In the genomic region with DNA sequence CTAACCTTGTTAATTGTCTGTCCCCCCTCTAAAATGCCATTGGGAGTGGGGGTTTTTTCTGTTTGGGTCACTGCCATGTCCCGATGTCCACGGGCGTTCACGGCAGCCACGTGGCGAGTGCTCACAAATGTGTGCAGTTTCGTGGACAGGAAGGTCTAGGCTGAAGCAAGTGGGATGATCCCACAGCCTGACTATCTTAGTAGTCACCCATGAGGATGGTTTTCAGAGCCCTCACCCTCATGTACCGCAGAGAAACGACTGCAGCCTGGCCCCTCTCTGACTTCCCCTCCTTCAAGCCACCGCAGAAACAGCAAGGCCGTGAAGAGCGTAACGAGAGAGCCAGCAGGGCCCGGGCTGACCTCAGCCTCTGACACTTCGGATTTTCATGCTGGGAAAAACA, we compare ENCODE assay signal across 1 cellular context.
TF ChIP-seq lines count a peak whose summit lies in the region.

No MANE protein-coding gene starts in this region.

TF ChIP-seq in K562, 482 proteins besides CTCF, POLR2A, EP300 and RAD21:
- TF ChIP-seq ZC3H8 (IDR thresholded peaks at IDR 0.05), result no peak
- TF ChIP-seq USF2 (CRISPR knock-in tag; IDR thresholded peaks at IDR 0.05), result no peak
- no peak for TF ChIP-seq MCM5 (IDR thresholded peaks at IDR 0.05; ENCODE audit: low read depth)
- no peak for TF ChIP-seq HNRNPUL1 (IDR thresholded peaks at IDR 0.05; ENCODE audit: low read length)
- TF ChIP-seq RBM15 (IDR thresholded peaks at IDR 0.05; ENCODE audit: insufficient read depth, low read length), result no peak
- TF ChIP-seq RAD51 (IDR thresholded peaks at IDR 0.05; ENCODE audit: borderline replicate concordance, low read depth), result no peak
- TF ChIP-seq, protein P1, sequence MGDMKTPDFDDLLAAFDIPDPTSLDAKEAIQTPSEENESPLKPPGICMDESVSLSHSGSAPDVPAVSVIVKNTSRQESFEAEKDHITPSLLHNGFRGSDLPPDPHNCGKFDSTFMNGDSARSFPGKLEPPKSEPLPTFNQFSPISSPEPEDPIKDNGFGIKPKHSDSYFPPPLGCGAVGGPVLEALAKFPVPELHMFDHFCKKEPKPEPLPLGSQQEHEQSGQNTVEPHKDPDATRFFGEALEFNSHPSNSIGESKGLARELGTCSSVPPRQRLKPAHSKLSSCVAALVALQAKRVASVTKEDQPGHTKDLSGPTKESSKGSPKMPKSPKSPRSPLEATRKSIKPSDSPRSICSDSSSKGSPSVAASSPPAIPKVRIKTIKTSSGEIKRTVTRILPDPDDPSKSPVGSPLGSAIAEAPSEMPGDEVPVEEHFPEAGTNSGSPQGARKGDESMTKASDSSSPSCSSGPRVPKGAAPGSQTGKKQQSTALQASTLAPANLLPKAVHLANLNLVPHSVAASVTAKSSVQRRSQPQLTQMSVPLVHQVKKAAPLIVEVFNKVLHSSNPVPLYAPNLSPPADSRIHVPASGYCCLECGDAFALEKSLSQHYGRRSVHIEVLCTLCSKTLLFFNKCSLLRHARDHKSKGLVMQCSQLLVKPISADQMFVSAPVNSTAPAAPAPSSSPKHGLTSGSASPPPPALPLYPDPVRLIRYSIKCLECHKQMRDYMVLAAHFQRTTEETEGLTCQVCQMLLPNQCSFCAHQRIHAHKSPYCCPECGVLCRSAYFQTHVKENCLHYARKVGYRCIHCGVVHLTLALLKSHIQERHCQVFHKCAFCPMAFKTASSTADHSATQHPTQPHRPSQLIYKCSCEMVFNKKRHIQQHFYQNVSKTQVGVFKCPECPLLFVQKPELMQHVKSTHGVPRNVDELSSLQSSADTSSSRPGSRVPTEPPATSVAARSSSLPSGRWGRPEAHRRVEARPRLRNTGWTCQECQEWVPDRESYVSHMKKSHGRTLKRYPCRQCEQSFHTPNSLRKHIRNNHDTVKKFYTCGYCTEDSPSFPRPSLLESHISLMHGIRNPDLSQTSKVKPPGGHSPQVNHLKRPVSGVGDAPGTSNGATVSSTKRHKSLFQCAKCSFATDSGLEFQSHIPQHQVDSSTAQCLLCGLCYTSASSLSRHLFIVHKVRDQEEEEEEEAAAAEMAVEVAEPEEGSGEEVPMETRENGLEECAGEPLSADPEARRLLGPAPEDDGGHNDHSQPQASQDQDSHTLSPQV (IDR thresholded peaks at IDR 0.05), result no peak
- no peak for TF ChIP-seq KAT7 (CRISPR knock-in tag; IDR thresholded peaks at IDR 0.05; ENCODE audit: borderline replicate concordance)
- TF ChIP-seq, protein P2, sequence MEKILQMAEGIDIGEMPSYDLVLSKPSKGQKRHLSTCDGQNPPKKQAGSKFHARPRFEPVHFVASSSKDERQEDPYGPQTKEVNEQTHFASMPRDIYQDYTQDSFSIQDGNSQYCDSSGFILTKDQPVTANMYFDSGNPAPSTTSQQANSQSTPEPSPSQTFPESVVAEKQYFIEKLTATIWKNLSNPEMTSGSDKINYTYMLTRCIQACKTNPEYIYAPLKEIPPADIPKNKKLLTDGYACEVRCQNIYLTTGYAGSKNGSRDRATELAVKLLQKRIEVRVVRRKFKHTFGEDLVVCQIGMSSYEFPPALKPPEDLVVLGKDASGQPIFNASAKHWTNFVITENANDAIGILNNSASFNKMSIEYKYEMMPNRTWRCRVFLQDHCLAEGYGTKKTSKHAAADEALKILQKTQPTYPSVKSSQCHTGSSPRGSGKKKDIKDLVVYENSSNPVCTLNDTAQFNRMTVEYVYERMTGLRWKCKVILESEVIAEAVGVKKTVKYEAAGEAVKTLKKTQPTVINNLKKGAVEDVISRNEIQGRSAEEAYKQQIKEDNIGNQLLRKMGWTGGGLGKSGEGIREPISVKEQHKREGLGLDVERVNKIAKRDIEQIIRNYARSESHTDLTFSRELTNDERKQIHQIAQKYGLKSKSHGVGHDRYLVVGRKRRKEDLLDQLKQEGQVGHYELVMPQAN (IDR thresholded peaks at IDR 0.05; ENCODE audit: borderline replicate concordance), result no peak
- no peak for TF ChIP-seq KLF16 (IDR thresholded peaks at IDR 0.05)
- no peak for TF ChIP-seq HLTF (IDR thresholded peaks at IDR 0.05)
- TF ChIP-seq, protein P3, sequence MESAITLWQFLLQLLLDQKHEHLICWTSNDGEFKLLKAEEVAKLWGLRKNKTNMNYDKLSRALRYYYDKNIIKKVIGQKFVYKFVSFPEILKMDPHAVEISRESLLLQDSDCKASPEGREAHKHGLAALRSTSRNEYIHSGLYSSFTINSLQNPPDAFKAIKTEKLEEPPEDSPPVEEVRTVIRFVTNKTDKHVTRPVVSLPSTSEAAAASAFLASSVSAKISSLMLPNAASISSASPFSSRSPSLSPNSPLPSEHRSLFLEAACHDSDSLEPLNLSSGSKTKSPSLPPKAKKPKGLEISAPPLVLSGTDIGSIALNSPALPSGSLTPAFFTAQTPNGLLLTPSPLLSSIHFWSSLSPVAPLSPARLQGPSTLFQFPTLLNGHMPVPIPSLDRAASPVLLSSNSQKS (CRISPR knock-in tag; IDR thresholded peaks at IDR 0.05), result no peak
- TF ChIP-seq ZNF764 (CRISPR knock-in tag; IDR thresholded peaks at IDR 0.05; ENCODE audit: low read depth), result no peak
- TF ChIP-seq ZNF561 (CRISPR knock-in tag; conservative IDR thresholded peaks at IDR 0.05), result no peak
- TF ChIP-seq POLR2H (tag; IDR thresholded peaks at IDR 0.05; ENCODE audit: low read depth), result no peak
- TF ChIP-seq TCF3 (CRISPR knock-in tag; IDR thresholded peaks at IDR 0.05), result no peak
- no peak for TF ChIP-seq SIRT6 (IDR thresholded peaks at IDR 0.05; ENCODE audit: low read depth, low read length)
- no peak for TF ChIP-seq NFRKB (IDR thresholded peaks at IDR 0.05; ENCODE audit: low read depth)
- no peak for TF ChIP-seq HMG20A (CRISPR knock-in tag; conservative IDR thresholded peaks at IDR 0.05)
